In the genomic region with DNA sequence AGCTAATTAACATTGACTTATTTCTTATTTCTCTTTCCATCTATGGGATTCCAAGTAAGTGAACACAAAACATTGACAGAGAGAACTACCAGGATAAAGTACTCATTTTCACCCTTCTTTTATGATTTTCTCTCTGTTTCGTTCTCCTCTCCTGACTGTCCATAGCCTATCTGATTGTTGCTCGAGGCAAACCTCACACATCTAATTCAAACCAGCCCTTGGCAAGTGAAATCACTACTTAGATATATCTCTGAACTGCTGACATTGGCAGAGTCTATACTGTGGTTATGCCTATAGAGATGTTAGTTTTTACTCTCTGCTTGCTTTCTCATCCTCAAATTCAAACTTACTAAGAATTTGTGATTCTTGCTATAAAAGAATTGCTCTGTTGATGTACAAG, we compare ENCODE assay signal across 7 cellular contexts.
"Had no signal": no experiment of that assay in that cellular context is flagged by ENCODE, and none has a peak within 500 bp of the region (broad histone marks: within the 10 kb centered on the region; RNA-seq: fewer than 3 reads in every experiment).

No MANE protein-coding gene starts in this region.

- H3K36me3 ChIP-seq: HAP-1 had no signal

- H3K4me3 Mint-ChIP-seq: HFFc6 had no signal

- H3K27ac ChIP-seq: GM23248 had no signal

- H3K27ac Mint-ChIP-seq: HFFc6 had no signal

- H2AFZ ChIP-seq: GM23248 had no signal

- DNase-seq: GM23248, GOT3, H7, HFFc6, IMR-90 had no signal

- H3K9ac ChIP-seq: GM23248 had no signal

- H3K4me3 ChIP-seq: GM23248, HAP-1, K562 had no signal

- H3K9me3 ChIP-seq: HAP-1 had no signal
